Comparison of ENCODE assay signal across 9 cellular contexts in the genomic region with DNA sequence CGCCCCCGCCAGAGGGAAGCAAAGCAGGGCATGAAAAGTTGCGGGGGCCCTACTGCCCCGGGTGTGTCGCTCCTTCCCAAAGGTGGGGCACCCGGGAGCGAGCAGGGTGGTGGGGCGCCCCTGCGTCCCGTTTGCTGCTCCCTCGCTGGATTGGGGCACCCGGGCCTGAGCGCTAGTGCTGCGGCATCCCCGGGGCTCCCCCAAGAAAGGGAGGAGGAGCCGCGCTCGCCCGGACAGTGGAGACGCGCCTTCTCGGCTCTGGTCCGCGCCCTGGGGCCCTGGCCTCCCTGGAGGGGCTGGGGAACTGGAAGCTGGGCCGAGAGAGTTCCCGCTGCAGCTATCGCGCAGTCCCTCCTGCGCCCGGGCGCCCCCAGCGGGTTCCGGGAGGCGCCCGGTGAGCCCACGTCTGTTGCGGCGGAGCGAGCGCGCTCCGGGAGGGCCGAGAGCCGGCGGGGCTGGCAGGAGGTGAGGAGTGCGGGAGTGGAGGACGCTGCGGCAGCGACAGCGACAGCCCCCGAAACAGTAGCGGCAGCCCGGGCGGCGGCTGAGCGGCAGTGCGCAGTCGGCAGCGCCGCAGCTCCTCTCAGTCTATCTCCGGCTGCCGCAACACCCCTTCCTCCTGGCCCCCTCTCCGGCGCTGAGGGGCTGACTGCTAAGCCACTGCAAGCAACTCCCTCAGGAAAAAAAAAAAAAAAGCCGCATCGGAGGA. TPM values are rescaled to one million over a fixed set of nuclear protein-coding genes. Genes with fewer than 3 reads are reported as not detected.
DNase-seq lines count a peak whose midpoint lies in the region; ATAC-seq and TF ChIP-seq lines count a peak whose summit lies in the region.
"Had no signal": no experiment of that assay in that cellular context is flagged by ENCODE, and none has a peak within 500 bp of the region (broad histone marks: within the 10 kb centered on the region; RNA-seq: fewer than 3 reads in every experiment).

No MANE protein-coding gene starts in this region.

- H3K4me1 Mint-ChIP-seq in WTC11 (peaks cover 29% of the 10 kb centered on the region), natural killer cell (peaks cover 7 to 11% of the 10 kb centered on the region in 2 donors)

- H3K36me3 Mint-ChIP-seq in WTC11: no peaks in the 10 kb centered on the region
- no peaks in the 10 kb centered on the region for H3K36me3 Mint-ChIP-seq in natural killer cell

- H3K4me3 Mint-ChIP-seq in WTC11 (peak overlapping the region; percentile 91), natural killer cell (peak overlapping the region; percentile 86)

- peak overlapping the region; percentile 76 for H3K4me3 ChIP-seq in fibroblast of pulmonary artery (replicated peaks; ENCODE audit: low read depth, low read length)

- peak; percentile 65 for ATAC-seq in HG02885 (IDR thresholded peaks at IDR 0.05; ENCODE audit: poor library complexity, unreplicated experiment)
- ATAC-seq in WTC11: peak; percentile 74
- peak; percentile 44 to 64 (median 54) for ATAC-seq in natural killer cell
- ATAC-seq in GM21825 (IDR thresholded peaks at IDR 0.05; ENCODE audit: unreplicated experiment): no peak

- POLR2A ChIA-PET in WTC11 (lab: Charles Lee): interaction anchor here (1.0 to 1.5 kb wide), 2 partner anchors 28 to 665 kb away, joined by 3 to 4 read pairs; no protein-coding TSS in a partner anchor

- CTCF ChIA-PET in WTC11 (lab: Charles Lee): interaction anchor here (0.6 to 3.2 kb wide), 18 partner anchors 10 to 661 kb away, joined by 3 to 70 read pairs (median 5); no protein-coding TSS in a partner anchor

- peak; percentile 74 for DNase-seq in ELF-1 (ENCODE audit: low read depth, low spot score)
- peak; percentile 61 for DNase-seq in WTC11 (ENCODE audit: low spot score)
- peak; percentile 69 for DNase-seq in fibroblast of pulmonary artery (ENCODE audit: low read depth)
- DNase-seq in natural killer cell: no peak
- DNase-seq in KG1 (lab: John Stamatoyannopoulos, UW): no peak
- no peak for DNase-seq in NOMO-1 treated with dmso at 0.1 percent for 144 hours (lab: John Stamatoyannopoulos, UW; ENCODE audit: unreplicated experiment)

- H3K9me3 Mint-ChIP-seq in WTC11 (peaks cover 5% of the 10 kb centered on the region; the same call in 1 of the 2 replicates), natural killer cell (no peaks in the 10 kb centered on the region)

- H3K27me3 Mint-ChIP-seq in WTC11 (ENCODE audit: low read depth) (peaks cover 61% of the 10 kb centered on the region), natural killer cell (ENCODE audit: low read depth in 2 of 2) (peaks cover 61 to 81% of the 10 kb centered on the region in 2 donors)

- no peak for TF ChIP-seq CTCF in WTC11 (IDR thresholded peaks at IDR 0.05)
- no peak for TF ChIP-seq CTCF in fibroblast of pulmonary artery (IDR thresholded peaks at IDR 0.05; ENCODE audit: low read length, missing control alignments)
- no peak for TF ChIP-seq CTCF in natural killer cell (IDR thresholded peaks at IDR 0.05)

- intact Hi-C loops in natural killer cell (cut with micrococcal nuclease): no loop called here

- H3K27ac Mint-ChIP-seq in WTC11 (no peak overlapping the region), natural killer cell (no peak overlapping the region)

TF ChIP-seq in WTC11, 78 proteins besides CTCF, POLR2A, EP300 and RAD21:
- TF ChIP-seq OVOL2 (CRISPR knock-in tag; IDR thresholded peaks at IDR 0.05; ENCODE audit: borderline replicate concordance) (no peak), FOXK1 (CRISPR knock-in tag; IDR thresholded peaks at IDR 0.05) (no peak), NR2C2 (CRISPR knock-in tag; IDR thresholded peaks at IDR 0.05) (no peak), CBFB (CRISPR knock-in tag; IDR thresholded peaks at IDR 0.05; ENCODE audit: low read depth) (no peak), ESRRA (CRISPR knock-in tag; IDR thresholded peaks at IDR 0.05; ENCODE audit: borderline replicate concordance) (no peak), ZNF423 (CRISPR knock-in tag; IDR thresholded peaks at IDR 0.05) (peak; percentile 93)
- TF ChIP-seq, protein P1, sequence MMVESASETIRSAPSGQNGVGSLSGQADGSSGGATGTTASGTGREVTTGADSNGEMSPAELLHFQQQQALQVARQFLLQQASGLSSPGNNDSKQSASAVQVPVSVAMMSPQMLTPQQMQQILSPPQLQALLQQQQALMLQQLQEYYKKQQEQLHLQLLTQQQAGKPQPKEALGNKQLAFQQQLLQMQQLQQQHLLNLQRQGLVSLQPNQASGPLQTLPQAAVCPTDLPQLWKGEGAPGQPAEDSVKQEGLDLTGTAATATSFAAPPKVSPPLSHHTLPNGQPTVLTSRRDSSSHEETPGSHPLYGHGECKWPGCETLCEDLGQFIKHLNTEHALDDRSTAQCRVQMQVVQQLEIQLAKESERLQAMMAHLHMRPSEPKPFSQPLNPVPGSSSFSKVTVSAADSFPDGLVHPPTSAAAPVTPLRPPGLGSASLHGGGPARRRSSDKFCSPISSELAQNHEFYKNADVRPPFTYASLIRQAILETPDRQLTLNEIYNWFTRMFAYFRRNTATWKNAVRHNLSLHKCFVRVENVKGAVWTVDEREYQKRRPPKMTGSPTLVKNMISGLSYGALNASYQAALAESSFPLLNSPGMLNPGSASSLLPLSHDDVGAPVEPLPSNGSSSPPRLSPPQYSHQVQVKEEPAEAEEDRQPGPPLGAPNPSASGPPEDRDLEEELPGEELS (CRISPR knock-in tag; IDR thresholded peaks at IDR 0.05): no peak
- TF ChIP-seq, protein P2, sequence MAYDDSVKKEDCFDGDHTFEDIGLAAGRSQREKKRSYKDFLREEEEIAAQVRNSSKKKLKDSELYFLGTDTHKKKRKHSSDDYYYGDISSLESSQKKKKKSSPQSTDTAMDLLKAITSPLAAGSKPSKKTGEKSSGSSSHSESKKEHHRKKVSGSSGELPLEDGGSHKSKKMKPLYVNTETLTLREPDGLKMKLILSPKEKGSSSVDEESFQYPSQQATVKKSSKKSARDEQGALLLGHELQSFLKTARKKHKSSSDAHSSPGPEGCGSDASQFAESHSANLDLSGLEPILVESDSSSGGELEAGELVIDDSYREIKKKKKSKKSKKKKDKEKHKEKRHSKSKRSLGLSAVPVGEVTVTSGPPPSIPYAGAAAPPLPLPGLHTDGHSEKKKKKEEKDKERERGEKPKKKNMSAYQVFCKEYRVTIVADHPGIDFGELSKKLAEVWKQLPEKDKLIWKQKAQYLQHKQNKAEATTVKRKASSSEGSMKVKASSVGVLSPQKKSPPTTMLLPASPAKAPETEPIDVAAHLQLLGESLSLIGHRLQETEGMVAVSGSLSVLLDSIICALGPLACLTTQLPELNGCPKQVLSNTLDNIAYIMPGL (CRISPR knock-in tag; IDR thresholded peaks at IDR 0.05): peak; percentile 45; the same call in 1 of the 2 replicates
- TF ChIP-seq, protein P3, sequence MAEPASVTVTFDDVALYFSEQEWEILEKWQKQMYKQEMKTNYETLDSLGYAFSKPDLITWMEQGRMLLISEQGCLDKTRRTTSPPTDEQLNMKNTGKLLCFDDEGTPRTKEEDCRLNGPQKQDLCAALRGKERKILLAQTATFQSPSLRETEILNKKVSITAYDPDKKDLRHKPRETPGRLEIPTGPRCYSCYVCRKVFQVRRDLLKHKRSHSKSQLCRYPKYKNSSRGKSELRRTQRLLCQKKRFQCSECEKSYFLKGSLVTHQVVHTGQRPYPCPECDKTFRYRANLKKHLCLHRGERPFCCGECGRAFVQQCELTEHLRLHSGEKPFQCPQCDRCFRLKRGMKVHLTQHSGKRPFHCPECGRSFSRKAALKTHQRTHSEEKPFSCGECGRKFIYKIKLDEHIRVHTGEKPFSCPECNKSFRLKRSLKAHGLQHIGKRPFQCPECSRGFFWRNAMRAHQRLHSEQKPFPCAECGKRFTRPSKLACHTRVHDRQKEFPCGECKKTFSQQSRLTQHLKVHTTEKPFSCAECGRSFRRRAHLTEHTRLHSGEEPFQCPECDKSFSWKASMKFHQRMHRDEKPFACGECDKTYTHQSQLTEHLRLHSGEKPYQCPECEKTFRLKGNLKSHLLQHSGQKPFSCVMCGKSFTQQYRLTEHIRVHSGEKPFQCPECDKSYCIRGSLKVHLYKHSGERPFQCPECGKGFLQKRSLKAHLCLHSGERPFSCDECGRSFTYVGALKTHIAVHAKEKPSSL (CRISPR knock-in tag; conservative IDR thresholded peaks at IDR 0.05): no peak
- TF ChIP-seq, protein P4, sequence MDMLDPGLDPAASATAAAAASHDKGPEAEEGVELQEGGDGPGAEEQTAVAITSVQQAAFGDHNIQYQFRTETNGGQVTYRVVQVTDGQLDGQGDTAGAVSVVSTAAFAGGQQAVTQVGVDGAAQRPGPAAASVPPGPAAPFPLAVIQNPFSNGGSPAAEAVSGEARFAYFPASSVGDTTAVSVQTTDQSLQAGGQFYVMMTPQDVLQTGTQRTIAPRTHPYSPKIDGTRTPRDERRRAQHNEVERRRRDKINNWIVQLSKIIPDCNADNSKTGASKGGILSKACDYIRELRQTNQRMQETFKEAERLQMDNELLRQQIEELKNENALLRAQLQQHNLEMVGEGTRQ (CRISPR knock-in tag; IDR thresholded peaks at IDR 0.05): no peak
- TF ChIP-seq, protein P5, sequence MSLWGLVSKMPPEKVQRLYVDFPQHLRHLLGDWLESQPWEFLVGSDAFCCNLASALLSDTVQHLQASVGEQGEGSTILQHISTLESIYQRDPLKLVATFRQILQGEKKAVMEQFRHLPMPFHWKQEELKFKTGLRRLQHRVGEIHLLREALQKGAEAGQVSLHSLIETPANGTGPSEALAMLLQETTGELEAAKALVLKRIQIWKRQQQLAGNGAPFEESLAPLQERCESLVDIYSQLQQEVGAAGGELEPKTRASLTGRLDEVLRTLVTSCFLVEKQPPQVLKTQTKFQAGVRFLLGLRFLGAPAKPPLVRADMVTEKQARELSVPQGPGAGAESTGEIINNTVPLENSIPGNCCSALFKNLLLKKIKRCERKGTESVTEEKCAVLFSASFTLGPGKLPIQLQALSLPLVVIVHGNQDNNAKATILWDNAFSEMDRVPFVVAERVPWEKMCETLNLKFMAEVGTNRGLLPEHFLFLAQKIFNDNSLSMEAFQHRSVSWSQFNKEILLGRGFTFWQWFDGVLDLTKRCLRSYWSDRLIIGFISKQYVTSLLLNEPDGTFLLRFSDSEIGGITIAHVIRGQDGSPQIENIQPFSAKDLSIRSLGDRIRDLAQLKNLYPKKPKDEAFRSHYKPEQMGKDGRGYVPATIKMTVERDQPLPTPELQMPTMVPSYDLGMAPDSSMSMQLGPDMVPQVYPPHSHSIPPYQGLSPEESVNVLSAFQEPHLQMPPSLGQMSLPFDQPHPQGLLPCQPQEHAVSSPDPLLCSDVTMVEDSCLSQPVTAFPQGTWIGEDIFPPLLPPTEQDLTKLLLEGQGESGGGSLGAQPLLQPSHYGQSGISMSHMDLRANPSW (CRISPR knock-in tag; conservative IDR thresholded peaks at IDR 0.05; ENCODE audit: low read depth): no peak

RNA-seq across cellular contexts. Expression of a gene that starts 0.5 kb away (rescaled TPM):
- total RNA-seq in WTC11 (2021): 1.8 to 2.8 TPM (median 1.9 TPM) in 3 replicates
- total RNA-seq in natural killer cell: under 1 TPM; 0.32 to 0.64 (median 0.50) TPM
- total RNA-seq: T-helper 1 cell treated with Interleukin-12 subunit alpha and Interleukin-12 subunit beta and Interleukin-4 antibody, amounts not matched to agents 30 ng/mL and 1 ng/mL, for 36 hours had no signal

Comparison
In these comparisons a context has a peak if more than half of its experiments do, and no peak if none do; other contexts are left out.
1. DNase-seq: peak in ELF-1 (single experiment), WTC11 (single experiment) and fibroblast of pulmonary artery (single experiment); none in natural killer cell (single experiment), KG1 (single experiment) and NOMO-1 treated with dmso at 0.1 percent for 144 hours (single experiment).